Comparison of ENCODE assay signal across 1 cellular context in the genomic region with DNA sequence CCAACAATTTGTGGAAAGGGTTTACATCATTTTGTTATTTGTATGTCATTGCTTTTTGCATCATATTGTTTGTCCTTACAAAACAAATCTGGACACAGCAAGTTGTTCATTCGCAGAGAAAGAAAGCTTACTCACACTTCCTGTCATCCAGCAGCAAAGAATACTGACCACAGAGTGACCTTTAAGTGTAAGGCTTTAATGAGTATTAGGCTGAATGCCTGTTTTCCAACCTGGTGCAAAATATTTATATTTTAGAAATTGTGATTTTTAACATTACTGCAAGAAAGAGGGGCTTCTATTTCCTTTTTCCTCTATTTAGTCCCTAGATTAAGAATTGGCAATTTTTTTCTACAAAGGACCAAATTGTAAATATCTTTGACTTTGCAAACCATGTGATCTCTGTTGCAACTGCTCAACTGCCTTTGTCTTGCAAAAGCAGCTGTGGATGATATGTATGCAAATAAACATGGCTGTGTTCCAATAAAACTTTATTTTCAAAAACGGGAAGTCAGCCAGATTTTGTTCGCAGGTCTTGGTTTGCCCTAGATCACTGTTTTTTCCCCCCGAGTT.
A peak's percentile ranks its signal among the peaks of the same experiment; 100 is the strongest.
TF ChIP-seq lines count a peak whose summit lies in the region.

No MANE protein-coding gene starts in this region.

TF ChIP-seq in K562, 482 proteins besides CTCF, POLR2A, EP300 and RAD21 (continued from another document and continues in another):
- TF ChIP-seq, protein P1, sequence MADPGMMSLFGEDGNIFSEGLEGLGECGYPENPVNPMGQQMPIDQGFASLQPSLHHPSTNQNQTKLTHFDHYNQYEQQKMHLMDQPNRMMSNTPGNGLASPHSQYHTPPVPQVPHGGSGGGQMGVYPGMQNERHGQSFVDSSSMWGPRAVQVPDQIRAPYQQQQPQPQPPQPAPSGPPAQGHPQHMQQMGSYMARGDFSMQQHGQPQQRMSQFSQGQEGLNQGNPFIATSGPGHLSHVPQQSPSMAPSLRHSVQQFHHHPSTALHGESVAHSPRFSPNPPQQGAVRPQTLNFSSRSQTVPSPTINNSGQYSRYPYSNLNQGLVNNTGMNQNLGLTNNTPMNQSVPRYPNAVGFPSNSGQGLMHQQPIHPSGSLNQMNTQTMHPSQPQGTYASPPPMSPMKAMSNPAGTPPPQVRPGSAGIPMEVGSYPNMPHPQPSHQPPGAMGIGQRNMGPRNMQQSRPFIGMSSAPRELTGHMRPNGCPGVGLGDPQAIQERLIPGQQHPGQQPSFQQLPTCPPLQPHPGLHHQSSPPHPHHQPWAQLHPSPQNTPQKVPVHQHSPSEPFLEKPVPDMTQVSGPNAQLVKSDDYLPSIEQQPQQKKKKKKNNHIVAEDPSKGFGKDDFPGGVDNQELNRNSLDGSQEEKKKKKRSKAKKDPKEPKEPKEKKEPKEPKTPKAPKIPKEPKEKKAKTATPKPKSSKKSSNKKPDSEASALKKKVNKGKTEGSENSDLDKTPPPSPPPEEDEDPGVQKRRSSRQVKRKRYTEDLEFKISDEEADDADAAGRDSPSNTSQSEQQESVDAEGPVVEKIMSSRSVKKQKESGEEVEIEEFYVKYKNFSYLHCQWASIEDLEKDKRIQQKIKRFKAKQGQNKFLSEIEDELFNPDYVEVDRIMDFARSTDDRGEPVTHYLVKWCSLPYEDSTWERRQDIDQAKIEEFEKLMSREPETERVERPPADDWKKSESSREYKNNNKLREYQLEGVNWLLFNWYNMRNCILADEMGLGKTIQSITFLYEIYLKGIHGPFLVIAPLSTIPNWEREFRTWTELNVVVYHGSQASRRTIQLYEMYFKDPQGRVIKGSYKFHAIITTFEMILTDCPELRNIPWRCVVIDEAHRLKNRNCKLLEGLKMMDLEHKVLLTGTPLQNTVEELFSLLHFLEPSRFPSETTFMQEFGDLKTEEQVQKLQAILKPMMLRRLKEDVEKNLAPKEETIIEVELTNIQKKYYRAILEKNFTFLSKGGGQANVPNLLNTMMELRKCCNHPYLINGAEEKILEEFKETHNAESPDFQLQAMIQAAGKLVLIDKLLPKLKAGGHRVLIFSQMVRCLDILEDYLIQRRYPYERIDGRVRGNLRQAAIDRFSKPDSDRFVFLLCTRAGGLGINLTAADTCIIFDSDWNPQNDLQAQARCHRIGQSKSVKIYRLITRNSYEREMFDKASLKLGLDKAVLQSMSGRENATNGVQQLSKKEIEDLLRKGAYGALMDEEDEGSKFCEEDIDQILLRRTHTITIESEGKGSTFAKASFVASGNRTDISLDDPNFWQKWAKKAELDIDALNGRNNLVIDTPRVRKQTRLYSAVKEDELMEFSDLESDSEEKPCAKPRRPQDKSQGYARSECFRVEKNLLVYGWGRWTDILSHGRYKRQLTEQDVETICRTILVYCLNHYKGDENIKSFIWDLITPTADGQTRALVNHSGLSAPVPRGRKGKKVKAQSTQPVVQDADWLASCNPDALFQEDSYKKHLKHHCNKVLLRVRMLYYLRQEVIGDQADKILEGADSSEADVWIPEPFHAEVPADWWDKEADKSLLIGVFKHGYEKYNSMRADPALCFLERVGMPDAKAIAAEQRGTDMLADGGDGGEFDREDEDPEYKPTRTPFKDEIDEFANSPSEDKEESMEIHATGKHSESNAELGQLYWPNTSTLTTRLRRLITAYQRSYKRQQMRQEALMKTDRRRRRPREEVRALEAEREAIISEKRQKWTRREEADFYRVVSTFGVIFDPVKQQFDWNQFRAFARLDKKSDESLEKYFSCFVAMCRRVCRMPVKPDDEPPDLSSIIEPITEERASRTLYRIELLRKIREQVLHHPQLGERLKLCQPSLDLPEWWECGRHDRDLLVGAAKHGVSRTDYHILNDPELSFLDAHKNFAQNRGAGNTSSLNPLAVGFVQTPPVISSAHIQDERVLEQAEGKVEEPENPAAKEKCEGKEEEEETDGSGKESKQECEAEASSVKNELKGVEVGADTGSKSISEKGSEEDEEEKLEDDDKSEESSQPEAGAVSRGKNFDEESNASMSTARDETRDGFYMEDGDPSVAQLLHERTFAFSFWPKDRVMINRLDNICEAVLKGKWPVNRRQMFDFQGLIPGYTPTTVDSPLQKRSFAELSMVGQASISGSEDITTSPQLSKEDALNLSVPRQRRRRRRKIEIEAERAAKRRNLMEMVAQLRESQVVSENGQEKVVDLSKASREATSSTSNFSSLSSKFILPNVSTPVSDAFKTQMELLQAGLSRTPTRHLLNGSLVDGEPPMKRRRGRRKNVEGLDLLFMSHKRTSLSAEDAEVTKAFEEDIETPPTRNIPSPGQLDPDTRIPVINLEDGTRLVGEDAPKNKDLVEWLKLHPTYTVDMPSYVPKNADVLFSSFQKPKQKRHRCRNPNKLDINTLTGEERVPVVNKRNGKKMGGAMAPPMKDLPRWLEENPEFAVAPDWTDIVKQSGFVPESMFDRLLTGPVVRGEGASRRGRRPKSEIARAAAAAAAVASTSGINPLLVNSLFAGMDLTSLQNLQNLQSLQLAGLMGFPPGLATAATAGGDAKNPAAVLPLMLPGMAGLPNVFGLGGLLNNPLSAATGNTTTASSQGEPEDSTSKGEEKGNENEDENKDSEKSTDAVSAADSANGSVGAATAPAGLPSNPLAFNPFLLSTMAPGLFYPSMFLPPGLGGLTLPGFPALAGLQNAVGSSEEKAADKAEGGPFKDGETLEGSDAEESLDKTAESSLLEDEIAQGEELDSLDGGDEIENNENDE (IDR thresholded peaks at IDR 0.05; ENCODE audit: low read depth, low read length), result no peak
- TF ChIP-seq DACH1 (IDR thresholded peaks at IDR 0.05; ENCODE audit: partially characterized antibody), result peak; percentile 73
- 0 out of 2 replicates have a peak, but pooled peaks have one; percentile 11 for TF ChIP-seq L3MBTL2 (IDR thresholded peaks at IDR 0.05)
- peak in 1 of 2 experiments; percentile 55; a peak in 1 of 4 replicates for TF ChIP-seq TRIM24 (IDR thresholded peaks at IDR 0.05)
- peak; percentile 42; the same call in 1 of the 2 replicates for TF ChIP-seq RAD51 (IDR thresholded peaks at IDR 0.05; ENCODE audit: borderline replicate concordance, low read depth)
- peak; percentile 62; the same call in 1 of the 2 replicates for TF ChIP-seq FOXM1 (IDR thresholded peaks at IDR 0.05; ENCODE audit: low read depth)
- TF ChIP-seq FOXM1 (CRISPR knock-in tag; IDR thresholded peaks at IDR 0.05; ENCODE audit: low read depth), result no peak
- TF ChIP-seq, protein P2, sequence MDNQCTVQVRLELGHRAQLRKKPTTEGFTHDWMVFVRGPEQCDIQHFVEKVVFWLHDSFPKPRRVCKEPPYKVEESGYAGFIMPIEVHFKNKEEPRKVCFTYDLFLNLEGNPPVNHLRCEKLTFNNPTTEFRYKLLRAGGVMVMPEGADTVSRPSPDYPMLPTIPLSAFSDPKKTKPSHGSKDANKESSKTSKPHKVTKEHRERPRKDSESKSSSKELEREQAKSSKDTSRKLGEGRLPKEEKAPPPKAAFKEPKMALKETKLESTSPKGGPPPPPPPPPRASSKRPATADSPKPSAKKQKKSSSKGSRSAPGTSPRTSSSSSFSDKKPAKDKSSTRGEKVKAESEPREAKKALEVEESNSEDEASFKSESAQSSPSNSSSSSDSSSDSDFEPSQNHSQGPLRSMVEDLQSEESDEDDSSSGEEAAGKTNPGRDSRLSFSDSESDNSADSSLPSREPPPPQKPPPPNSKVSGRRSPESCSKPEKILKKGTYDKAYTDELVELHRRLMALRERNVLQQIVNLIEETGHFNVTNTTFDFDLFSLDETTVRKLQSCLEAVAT (IDR thresholded peaks at IDR 0.05), result 0 out of 4 replicates have a peak, but pooled peaks of 1 of the 2 experiments have one; percentile 26
- TF ChIP-seq HEY1 (CRISPR knock-in tag; IDR thresholded peaks at IDR 0.05; ENCODE audit: borderline replicate concordance), result no peak
- TF ChIP-seq, protein P3, sequence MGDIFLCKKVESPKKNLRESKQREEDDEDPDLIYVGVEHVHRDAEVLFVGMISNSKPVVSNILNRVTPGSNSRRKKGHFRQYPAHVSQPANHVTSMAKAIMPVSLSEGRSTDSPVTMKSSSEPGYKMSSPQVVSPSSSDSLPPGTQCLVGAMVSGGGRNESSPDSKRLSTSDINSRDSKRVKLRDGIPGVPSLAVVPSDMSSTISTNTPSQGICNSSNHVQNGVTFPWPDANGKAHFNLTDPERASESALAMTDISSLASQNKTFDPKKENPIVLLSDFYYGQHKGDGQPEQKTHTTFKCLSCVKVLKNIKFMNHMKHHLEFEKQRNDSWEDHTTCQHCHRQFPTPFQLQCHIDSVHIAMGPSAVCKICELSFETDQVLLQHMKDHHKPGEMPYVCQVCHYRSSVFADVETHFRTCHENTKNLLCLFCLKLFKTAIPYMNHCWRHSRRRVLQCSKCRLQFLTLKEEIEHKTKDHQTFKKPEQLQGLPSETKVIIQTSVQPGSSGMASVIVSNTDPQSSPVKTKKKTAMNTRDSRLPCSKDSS (IDR thresholded peaks at IDR 0.05; ENCODE audit: low read depth, partially characterized antibody), result no peak
- TF ChIP-seq, protein P4, sequence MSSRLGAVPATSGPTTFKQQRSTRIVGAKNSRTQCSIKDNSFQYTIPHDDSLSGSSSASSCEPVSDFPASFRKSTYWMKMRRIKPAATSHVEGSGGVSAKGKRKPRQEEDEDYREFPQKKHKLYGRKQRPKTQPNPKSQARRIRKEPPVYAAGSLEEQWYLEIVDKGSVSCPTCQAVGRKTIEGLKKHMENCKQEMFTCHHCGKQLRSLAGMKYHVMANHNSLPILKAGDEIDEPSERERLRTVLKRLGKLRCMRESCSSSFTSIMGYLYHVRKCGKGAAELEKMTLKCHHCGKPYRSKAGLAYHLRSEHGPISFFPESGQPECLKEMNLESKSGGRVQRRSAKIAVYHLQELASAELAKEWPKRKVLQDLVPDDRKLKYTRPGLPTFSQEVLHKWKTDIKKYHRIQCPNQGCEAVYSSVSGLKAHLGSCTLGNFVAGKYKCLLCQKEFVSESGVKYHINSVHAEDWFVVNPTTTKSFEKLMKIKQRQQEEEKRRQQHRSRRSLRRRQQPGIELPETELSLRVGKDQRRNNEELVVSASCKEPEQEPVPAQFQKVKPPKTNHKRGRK (tag; IDR thresholded peaks at IDR 0.05), result peak; percentile 39; the same call in 1 of the 2 replicates
- TF ChIP-seq NR4A1 (CRISPR knock-in tag; IDR thresholded peaks at IDR 0.05), result no peak
- TF ChIP-seq NR4A1 (tag; IDR thresholded peaks at IDR 0.05), result no peak
- no peak for TF ChIP-seq POLR3A (IDR thresholded peaks at IDR 0.05; ENCODE audit: borderline replicate concordance, extremely low read depth, insufficient read depth, insufficient read length)
- peak; percentile 78 to 80; a peak in 3 of 4 replicates for TF ChIP-seq FOXK2 (conservative IDR thresholded peaks at IDR 0.05 in 1 of 2, IDR thresholded peaks at IDR 0.05 in 1 of 2; ENCODE audit: low read depth in 2 of 2)
- TF ChIP-seq ELF1 (tag; IDR thresholded peaks at IDR 0.05), result peak; percentile 29; the same call in 1 of the 2 replicates
- no peak for TF ChIP-seq KHSRP (IDR thresholded peaks at IDR 0.05)
- TF ChIP-seq, protein P5, sequence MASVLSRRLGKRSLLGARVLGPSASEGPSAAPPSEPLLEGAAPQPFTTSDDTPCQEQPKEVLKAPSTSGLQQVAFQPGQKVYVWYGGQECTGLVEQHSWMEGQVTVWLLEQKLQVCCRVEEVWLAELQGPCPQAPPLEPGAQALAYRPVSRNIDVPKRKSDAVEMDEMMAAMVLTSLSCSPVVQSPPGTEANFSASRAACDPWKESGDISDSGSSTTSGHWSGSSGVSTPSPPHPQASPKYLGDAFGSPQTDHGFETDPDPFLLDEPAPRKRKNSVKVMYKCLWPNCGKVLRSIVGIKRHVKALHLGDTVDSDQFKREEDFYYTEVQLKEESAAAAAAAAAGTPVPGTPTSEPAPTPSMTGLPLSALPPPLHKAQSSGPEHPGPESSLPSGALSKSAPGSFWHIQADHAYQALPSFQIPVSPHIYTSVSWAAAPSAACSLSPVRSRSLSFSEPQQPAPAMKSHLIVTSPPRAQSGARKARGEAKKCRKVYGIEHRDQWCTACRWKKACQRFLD (CRISPR knock-in tag; IDR thresholded peaks at IDR 0.05), result no peak
- TF ChIP-seq, protein P6, sequence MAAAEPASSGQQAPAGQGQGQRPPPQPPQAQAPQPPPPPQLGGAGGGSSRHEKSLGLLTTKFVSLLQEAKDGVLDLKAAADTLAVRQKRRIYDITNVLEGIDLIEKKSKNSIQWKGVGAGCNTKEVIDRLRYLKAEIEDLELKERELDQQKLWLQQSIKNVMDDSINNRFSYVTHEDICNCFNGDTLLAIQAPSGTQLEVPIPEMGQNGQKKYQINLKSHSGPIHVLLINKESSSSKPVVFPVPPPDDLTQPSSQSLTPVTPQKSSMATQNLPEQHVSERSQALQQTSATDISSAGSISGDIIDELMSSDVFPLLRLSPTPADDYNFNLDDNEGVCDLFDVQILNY (CRISPR knock-in tag; IDR thresholded peaks at IDR 0.05), result no peak
- TF ChIP-seq, protein P7, sequence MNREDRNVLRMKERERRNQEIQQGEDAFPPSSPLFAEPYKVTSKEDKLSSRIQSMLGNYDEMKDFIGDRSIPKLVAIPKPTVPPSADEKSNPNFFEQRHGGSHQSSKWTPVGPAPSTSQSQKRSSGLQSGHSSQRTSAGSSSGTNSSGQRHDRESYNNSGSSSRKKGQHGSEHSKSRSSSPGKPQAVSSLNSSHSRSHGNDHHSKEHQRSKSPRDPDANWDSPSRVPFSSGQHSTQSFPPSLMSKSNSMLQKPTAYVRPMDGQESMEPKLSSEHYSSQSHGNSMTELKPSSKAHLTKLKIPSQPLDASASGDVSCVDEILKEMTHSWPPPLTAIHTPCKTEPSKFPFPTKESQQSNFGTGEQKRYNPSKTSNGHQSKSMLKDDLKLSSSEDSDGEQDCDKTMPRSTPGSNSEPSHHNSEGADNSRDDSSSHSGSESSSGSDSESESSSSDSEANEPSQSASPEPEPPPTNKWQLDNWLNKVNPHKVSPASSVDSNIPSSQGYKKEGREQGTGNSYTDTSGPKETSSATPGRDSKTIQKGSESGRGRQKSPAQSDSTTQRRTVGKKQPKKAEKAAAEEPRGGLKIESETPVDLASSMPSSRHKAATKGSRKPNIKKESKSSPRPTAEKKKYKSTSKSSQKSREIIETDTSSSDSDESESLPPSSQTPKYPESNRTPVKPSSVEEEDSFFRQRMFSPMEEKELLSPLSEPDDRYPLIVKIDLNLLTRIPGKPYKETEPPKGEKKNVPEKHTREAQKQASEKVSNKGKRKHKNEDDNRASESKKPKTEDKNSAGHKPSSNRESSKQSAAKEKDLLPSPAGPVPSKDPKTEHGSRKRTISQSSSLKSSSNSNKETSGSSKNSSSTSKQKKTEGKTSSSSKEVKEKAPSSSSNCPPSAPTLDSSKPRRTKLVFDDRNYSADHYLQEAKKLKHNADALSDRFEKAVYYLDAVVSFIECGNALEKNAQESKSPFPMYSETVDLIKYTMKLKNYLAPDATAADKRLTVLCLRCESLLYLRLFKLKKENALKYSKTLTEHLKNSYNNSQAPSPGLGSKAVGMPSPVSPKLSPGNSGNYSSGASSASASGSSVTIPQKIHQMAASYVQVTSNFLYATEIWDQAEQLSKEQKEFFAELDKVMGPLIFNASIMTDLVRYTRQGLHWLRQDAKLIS (CRISPR knock-in tag; IDR thresholded peaks at IDR 0.05), result no peak
- TF ChIP-seq, protein P8, sequence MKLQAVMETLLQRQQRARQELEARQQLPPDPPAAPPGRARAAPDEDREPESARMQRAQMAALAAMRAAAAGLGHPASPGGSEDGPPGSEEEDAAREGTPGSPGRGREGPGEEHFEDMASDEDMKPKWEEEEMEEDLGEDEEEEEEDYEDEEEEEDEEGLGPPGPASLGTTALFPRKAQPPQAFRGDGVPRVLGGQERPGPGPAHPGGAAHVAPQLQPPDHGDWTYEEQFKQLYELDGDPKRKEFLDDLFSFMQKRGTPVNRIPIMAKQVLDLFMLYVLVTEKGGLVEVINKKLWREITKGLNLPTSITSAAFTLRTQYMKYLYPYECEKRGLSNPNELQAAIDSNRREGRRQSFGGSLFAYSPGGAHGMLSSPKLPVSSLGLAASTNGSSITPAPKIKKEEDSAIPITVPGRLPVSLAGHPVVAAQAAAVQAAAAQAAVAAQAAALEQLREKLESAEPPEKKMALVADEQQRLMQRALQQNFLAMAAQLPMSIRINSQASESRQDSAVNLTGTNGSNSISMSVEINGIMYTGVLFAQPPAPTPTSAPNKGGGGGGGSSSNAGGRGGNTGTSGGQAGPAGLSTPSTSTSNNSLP (IDR thresholded peaks at IDR 0.05; ENCODE audit: borderline replicate concordance, low read depth, low read length), result no peak
- 0 out of 4 replicates have a peak, but pooled peaks of 1 of the 2 experiments have one; percentile 15 for TF ChIP-seq TEAD1 (CRISPR knock-in tag; IDR thresholded peaks at IDR 0.05)
- no peak for TF ChIP-seq PHF20 (IDR thresholded peaks at IDR 0.05; ENCODE audit: partially characterized antibody)
- peak; percentile 80 for TF ChIP-seq SOX6 (IDR thresholded peaks at IDR 0.05)
- TF ChIP-seq EHMT2 (IDR thresholded peaks at IDR 0.05), result no peak
- TF ChIP-seq KLF10 (CRISPR knock-in tag; IDR thresholded peaks at IDR 0.05), result no peak
